ENCODE assay signal across 8 cellular contexts in the genomic region with DNA sequence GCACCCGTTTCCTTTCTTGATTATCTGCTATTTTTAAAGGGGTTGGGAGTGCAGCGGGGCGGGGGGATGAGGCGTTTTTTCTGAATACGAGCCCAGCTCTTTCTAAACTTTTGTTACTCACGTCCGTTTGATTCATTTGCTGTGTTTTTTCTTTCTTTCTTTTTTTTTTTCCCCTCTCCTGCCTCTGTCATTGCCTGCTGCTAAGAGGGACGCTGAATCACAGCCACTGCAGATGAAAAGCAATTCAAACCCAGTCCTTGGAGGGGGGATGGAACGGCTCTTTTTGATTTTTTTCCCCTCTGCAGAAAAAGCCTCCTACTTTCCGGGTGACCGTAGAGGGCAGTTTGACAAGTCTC. TPM values are rescaled to one million over a fixed set of nuclear protein-coding genes. Genes with fewer than 3 reads are reported as not detected.
DNase-seq lines count a peak whose midpoint lies in the region; ATAC-seq and TF ChIP-seq lines count a peak whose summit lies in the region.

No MANE protein-coding gene starts in this region.

- no peaks in the 10 kb centered on the region for H3K27me3 Mint-ChIP-seq in Caco-2 (ENCODE audit: insufficient read depth, unreplicated experiment)
- peaks cover 79% of the 10 kb centered on the region for H3K27me3 Mint-ChIP-seq in activated naive CD8-positive, alpha-beta T cell treated with anti-CD3 and anti-CD28 coated beads for 36 hours

- TF ChIP-seq CTCF in Caco-2 (IDR thresholded peaks at IDR 0.05; ENCODE audit: insufficient read depth in 1 of 2, low read depth in 1 of 2, low read length in 1 of 2, severe bottlenecking in 1 of 2, unreplicated experiment in 1 of 2) (no peak), retinal pigment epithelial cell (conservative IDR thresholded peaks at IDR 0.05; ENCODE audit: low read depth, low read length) (no peak)

- no peaks in the 10 kb centered on the region for H3K9me3 Mint-ChIP-seq in Caco-2 (ENCODE audit: unreplicated experiment)
- H3K9me3 Mint-ChIP-seq in activated naive CD8-positive, alpha-beta T cell treated with anti-CD3 and anti-CD28 coated beads for 36 hours = peaks cover 1% of the 10 kb centered on the region

- DNase-seq in Caco-2 (no peak), right cardiac atrium (peak in 1 of 3 donors; percentile 33), retinal pigment epithelial cell (ENCODE audit: low read depth) (no peak), NCI-H1092 treated with DMSO at 0.1 percent for 48 hours (lab: John Stamatoyannopoulos, UW) (no peak)
- no peak for DNase-seq in activated naive CD8-positive, alpha-beta T cell treated with anti-CD3 and anti-CD28 coated beads for 36 hours
- DNase-seq in NK-92 treated with Interleukin-12 subunit alpha and Interleukin-12 subunit beta, amount 100 ng/mL, for 24 hours (lab: John Stamatoyannopoulos, UW) = no peak

- peak; percentile 3 for ATAC-seq in HG03175 (IDR thresholded peaks at IDR 0.05; ENCODE audit: unreplicated experiment)
- peak; percentile 31 to 49 for ATAC-seq in right cardiac atrium
- no peak for ATAC-seq in HG02970 (IDR thresholded peaks at IDR 0.05; ENCODE audit: low FRiP score, unreplicated experiment)

- H3K27ac ChIP-seq in right cardiac atrium (ENCODE audit: low read length) = peak overlapping the region; percentile 95

- H3K4me3 Mint-ChIP-seq in Caco-2 (ENCODE audit: unreplicated experiment) = peak overlapping the region; percentile 89
- H3K4me3 Mint-ChIP-seq in activated naive CD8-positive, alpha-beta T cell treated with anti-CD3 and anti-CD28 coated beads for 36 hours = peak overlapping the region; percentile 54

- H3K9me3 ChIP-seq in Caco-2 (no peaks in the 10 kb centered on the region), right cardiac atrium (ENCODE audit: control insufficient read depth, low read length) (no peaks in the 10 kb centered on the region)

- intact Hi-C loops in Caco-2 (cut with micrococcal nuclease; ENCODE audit: unreplicated experiment) = loop anchor here (2.0 to 5.0 kb wide), 3 partner anchors 39 to 81 kb away; no protein-coding TSS in a partner anchor
- intact Hi-C loops in right cardiac atrium (cut with DNase I) = loop anchor here in 2 of 4 donors (5.0 to 10.0 kb wide), 2 partner anchors 64 to 373 kb away; no protein-coding TSS in a partner anchor

- H3K4me3 ChIP-seq in Caco-2 (ENCODE audit: low read depth, low read length) = peak overlapping the region; percentile 66
- H3K4me3 ChIP-seq in right cardiac atrium (ENCODE audit: low read length) = peak overlapping the region; percentile 93
- peak overlapping the region; percentile 70 for H3K4me3 ChIP-seq in retinal pigment epithelial cell (ENCODE audit: low read length)

- no peaks in the 10 kb centered on the region; the same call in 1 of the 2 replicates for H3K36me3 ChIP-seq in Caco-2 (ENCODE audit: control insufficient read depth, insufficient read depth, low read length)

- CTCF ChIA-PET in Caco-2 (lab: Charles Lee) = interaction anchor here (0.6 kb wide), 1 partner anchor 114 kb away, joined by 3 read pairs; no protein-coding TSS in a partner anchor

- peaks cover 17% of the 10 kb centered on the region for H3K36me3 Mint-ChIP-seq in Caco-2 (ENCODE audit: insufficient read depth, unreplicated experiment)
- no peaks in the 10 kb centered on the region for H3K36me3 Mint-ChIP-seq in activated naive CD8-positive, alpha-beta T cell treated with anti-CD3 and anti-CD28 coated beads for 36 hours

- WGBS in right cardiac atrium = under 1% methylated on average over 11 of the region's 11 CpGs

- H3K4me1 Mint-ChIP-seq in Caco-2 (ENCODE audit: low read depth, unreplicated experiment) = peaks cover 8% of the 10 kb centered on the region
- peaks cover 9% of the 10 kb centered on the region for H3K4me1 Mint-ChIP-seq in activated naive CD8-positive, alpha-beta T cell treated with anti-CD3 and anti-CD28 coated beads for 36 hours

- no peaks in the 10 kb centered on the region for H3K27me3 ChIP-seq in Caco-2 (replicated peaks; ENCODE audit: control insufficient read depth, insufficient read depth, low read length)
- no peaks in the 10 kb centered on the region for H3K27me3 ChIP-seq in right cardiac atrium (ENCODE audit: control insufficient read depth, insufficient read depth)

- H3K4me1 ChIP-seq in Caco-2 (0 out of 2 replicates have a peak, but pooled peaks cover 6% of the 10 kb centered on the region), right cardiac atrium (ENCODE audit: control insufficient read depth, insufficient read depth, low read length) (peaks cover under 1% of the 10 kb centered on the region)

- peak overlapping the region; percentile 80 for H3K27ac Mint-ChIP-seq in Caco-2 (ENCODE audit: unreplicated experiment)
- no peak overlapping the region for H3K27ac Mint-ChIP-seq in activated naive CD8-positive, alpha-beta T cell treated with anti-CD3 and anti-CD28 coated beads for 36 hours

- no TSS peak for BruUV-seq in Caco-2 (replicated peaks; lab: Mats Ljungman, UMichigan)

- POLR2A ChIA-PET in Caco-2 (lab: Charles Lee) = interaction anchor here (0.6 kb wide), 2 partner anchors 15 to 331 kb away, joined by 3 read pairs; no protein-coding TSS in a partner anchor

RNA-seq across cellular contexts. Expression of gene RASSF8, which starts 0.6 kb away (rescaled TPM):
- total RNA-seq in Caco-2 (2022) (140 and 143 TPM in 2 replicates), right cardiac atrium (10 to 100 TPM; 62.1 to 94.6 (median 79.5) TPM)
- under 1 TPM in 1 of 2 experiments, not detected in 1; 0.18 TPM for total RNA-seq in activated naive CD8-positive, alpha-beta T cell treated with anti-CD3 and anti-CD28 coated beads for 36 hours
- polyA plus RNA-seq in right cardiac atrium = 13.0 TPM

Comparison
In these comparisons a context has a peak if more than half of its experiments do, and no peak if none do; other contexts are left out.
1. RNA of gene RASSF8, which starts 0.6 kb away (total RNA-seq): 140 to 143 TPM in Caco-2 and 62.1 to 94.6 TPM in right cardiac atrium; 0.18 TPM in activated naive CD8-positive, alpha-beta T cell treated with anti-CD3 and anti-CD28 coated beads for 36 hours; every median in the first group is over 10 times any median in the second.
2. Peak in every context shown above with its lines, with median percentiles within 50 percentile points of each other: H3K4me3 ChIP-seq.